ENCODE assay signal across 8 cellular contexts in the genomic region with DNA sequence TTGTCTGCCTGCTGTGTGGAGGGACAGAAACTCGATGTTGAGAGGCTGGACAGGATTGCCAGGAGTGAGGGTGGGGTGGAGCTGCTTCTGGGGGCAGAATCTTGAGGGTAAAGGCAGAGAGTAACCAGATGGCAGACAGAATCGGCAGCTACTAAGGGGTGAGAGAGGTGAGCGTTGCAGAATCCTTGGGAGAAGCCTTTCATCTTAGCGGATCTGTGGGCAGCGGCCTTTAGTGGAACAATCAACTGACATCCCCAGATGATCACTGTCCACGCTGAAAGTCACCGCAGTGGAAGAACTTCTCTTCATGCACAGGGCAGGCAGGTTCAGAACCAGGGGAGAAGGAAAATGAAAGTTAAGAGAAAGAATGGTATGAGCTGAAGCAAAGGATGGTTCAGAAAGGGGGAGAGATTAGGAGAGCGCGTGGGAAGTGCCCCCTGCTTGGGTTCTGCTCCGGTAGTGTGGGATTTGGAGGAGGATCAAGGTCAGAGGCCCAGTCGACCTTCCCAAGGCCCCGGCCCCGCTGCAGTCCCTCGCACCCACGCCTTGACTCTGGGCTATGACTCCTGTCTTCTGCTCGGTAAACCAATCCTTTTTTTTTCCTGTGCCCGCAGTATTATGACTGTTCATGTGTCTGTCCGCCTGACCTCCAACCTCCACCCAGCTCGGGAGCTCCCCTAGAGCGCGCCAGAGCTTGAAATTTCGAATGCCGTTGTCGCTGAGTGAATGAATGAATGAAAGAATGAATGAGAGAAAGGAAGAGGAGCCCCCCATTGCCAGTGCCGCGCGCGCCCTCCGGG. TPM values are rescaled to one million over a fixed set of nuclear protein-coding genes. Genes with fewer than 3 reads are reported as not detected.
DNase-seq lines count a peak whose midpoint lies in the region; ATAC-seq and TF ChIP-seq lines count a peak whose summit lies in the region.

No MANE protein-coding gene starts in this region.

- peaks cover 10% of the 10 kb centered on the region for H4K20me1 ChIP-seq in Karpas-422 (ENCODE audit: insufficient read depth, low read depth, low read length)

- H3K4me2 ChIP-seq in Karpas-422 (ENCODE audit: low read depth, low read length, poor library complexity, severe bottlenecking): peak overlapping the region; percentile 84

- peak overlapping the region; percentile 85; the same call in 1 of the 2 replicates for H2AFZ ChIP-seq in Karpas-422 (ENCODE audit: low read length)

- peak overlapping the region; percentile 59 for H3K27ac ChIP-seq in CD4-positive, alpha-beta memory T cell (ENCODE audit: low read depth, low read length)
- peak overlapping the region; percentile 15; the same call in 1 of the 2 replicates for H3K27ac ChIP-seq in Karpas-422 (ENCODE audit: low read length)
- peak overlapping the region; percentile 41 for H3K27ac ChIP-seq in layer of hippocampus (ENCODE audit: low read depth, low read length)
- peak overlapping the region; percentile 67 for H3K27ac ChIP-seq in substantia nigra (ENCODE audit: low read depth, low read length, poor library complexity, severe bottlenecking)

- peaks cover 0 to 2% (median 0%) of the 10 kb centered on the region in 8 donors for H3K9me3 Mint-ChIP-seq in CD4-positive, alpha-beta memory T cell

- no peaks in the 10 kb centered on the region for H3K27me3 ChIP-seq in CD4-positive, alpha-beta memory T cell (ENCODE audit: insufficient read depth, low read length)
- H3K27me3 ChIP-seq in Karpas-422 (ENCODE audit: low read length): no peaks in the 10 kb centered on the region
- H3K27me3 ChIP-seq in layer of hippocampus (ENCODE audit: control insufficient read depth, insufficient read depth, low read length): no peaks in the 10 kb centered on the region

- POLR2A ChIA-PET in CD4-positive, alpha-beta memory T cell (lab: Charles Lee; ENCODE audit: partially characterized antibody): interaction anchor here (0.6 to 3.2 kb wide), 10 partner anchors 12 to 409 kb away, joined by 3 to 23 read pairs (median 4); partner anchors contain the start of genes DGUOK, MOB1A, MTHFD2 and STAMBP

- no peak overlapping the region for H3K27ac Mint-ChIP-seq in CD4-positive, alpha-beta memory T cell

- H3K4me1 ChIP-seq in CD4-positive, alpha-beta memory T cell (ENCODE audit: insufficient read depth, low read length): peaks cover 18% of the 10 kb centered on the region
- peaks cover 51% of the 10 kb centered on the region for H3K4me1 ChIP-seq in Karpas-422 (ENCODE audit: low read length)

- no peaks in the 10 kb centered on the region for H3K9me2 ChIP-seq in Karpas-422 (replicated peaks; ENCODE audit: insufficient read depth, low read length)

- peaks cover 5 to 10% (median 8%) of the 10 kb centered on the region in 4 donors for H3K4me1 Mint-ChIP-seq in CD4-positive, alpha-beta memory T cell

- H3K4me3 Mint-ChIP-seq in CD4-positive, alpha-beta memory T cell: no peak overlapping the region

- intact Hi-C loops in CD4-positive, alpha-beta memory T cell (cut with micrococcal nuclease): loop anchor here (1.0 to 10.0 kb wide), 5 partner anchors 27 to 322 kb away; partner anchors contain the start of genes MOB1A, MTHFD2 and STAMBP

- no peak for TF ChIP-seq CTCF in astrocyte of the spinal cord (IDR thresholded peaks at IDR 0.05; ENCODE audit: low read depth, low read length)

- H3K4me3 ChIP-seq in CD4-positive, alpha-beta memory T cell (ENCODE audit: low read length in 2 of 2): peak overlapping the region; percentile 58 to 63
- H3K4me3 ChIP-seq in Karpas-422 (ENCODE audit: low read length): peak overlapping the region; percentile 76
- peak overlapping the region; percentile 74 for H3K4me3 ChIP-seq in astrocyte of the spinal cord (ENCODE audit: low read depth, low read length)

- no peaks in the 10 kb centered on the region for H3K27me3 Mint-ChIP-seq in CD4-positive, alpha-beta memory T cell

- peak overlapping the region; percentile 82 for H3K9ac ChIP-seq in Karpas-422 (ENCODE audit: low read length)

- in situ Hi-C loops in astrocyte of the spinal cord (cut with HindIII; ENCODE audit: low sequenced_read_pairs): no loop called here

- peak; percentile 30 for ATAC-seq in GM19438 (IDR thresholded peaks at IDR 0.05; ENCODE audit: low read depth, unreplicated experiment)

- peak in 1 of 5 donors; percentile 7 for DNase-seq in CD4-positive, alpha-beta memory T cell
- peak; percentile 90 for DNase-seq in Karpas-422
- DNase-seq in astrocyte of the spinal cord (ENCODE audit: low read depth, low spot score): peak; percentile 14
- peak in 2 of 49 donors; percentile 44 to 46 for DNase-seq in substantia nigra (lab: John Stamatoyannopoulos, UW)
- DNase-seq in NCI-H2196 (lab: John Stamatoyannopoulos, UW; ENCODE audit: unreplicated experiment): no peak
- DNase-seq in NCI-H2227 treated with DMSO at 0.1 percent for 48 hours (lab: John Stamatoyannopoulos, UW): no peak

- peaks cover 16% of the 10 kb centered on the region for H3K79me2 ChIP-seq in Karpas-422 (ENCODE audit: low read length)

- peaks cover 8 to 22% of the 10 kb centered on the region in 2 donors for H3K36me3 Mint-ChIP-seq in CD4-positive, alpha-beta memory T cell

- H3K9me3 ChIP-seq in CD4-positive, alpha-beta memory T cell (ENCODE audit: control insufficient read depth in 1 of 2, low read length in 2 of 2): no peaks in the 10 kb centered on the region
- H3K9me3 ChIP-seq in Karpas-422 (ENCODE audit: low read length): no peaks in the 10 kb centered on the region

- CTCF ChIA-PET in CD4-positive, alpha-beta memory T cell (lab: Charles Lee; ENCODE audit: partially characterized antibody): interaction anchor here (0.7 to 9.4 kb wide), 23 partner anchors 7 to 385 kb away, joined by 3 to 114 read pairs (median 3); partner anchors contain the start of genes MOB1A and STAMBP

- H3K36me3 ChIP-seq in CD4-positive, alpha-beta memory T cell (ENCODE audit: insufficient read depth, low read length): peaks cover 6% of the 10 kb centered on the region
- H3K36me3 ChIP-seq in Karpas-422 (ENCODE audit: insufficient read depth, low read length): peaks cover 18% of the 10 kb centered on the region; the same call in 1 of the 2 replicates

RNA-seq across cellular contexts. Expression of gene BOLA3, which starts 0.6 kb away (rescaled TPM):
- 10 to 100 TPM; 16.4 to 19.0 TPM for total RNA-seq in CD4-positive, alpha-beta memory T cell
- 100 to 1,000 TPM in 1 of 2 donors, 10 to 100 TPM in 1; 82.0 to 101 TPM for polyA plus RNA-seq in CD4-positive, alpha-beta memory T cell
- total RNA-seq in Karpas-422 (2014; rRNA removed; shearing (Covaris generic); ENCODE audit: low replicate concordance): 37.3 and 120 TPM in 2 replicates

RNA-seq across cellular contexts. Expression of gene MOB1A, which starts 31.6 kb away (rescaled TPM):
- 100 to 1,000 TPM; 135 TPM for total RNA-seq in CD4-positive, alpha-beta memory T cell
- 100 to 1,000 TPM; 142 to 203 TPM for polyA plus RNA-seq in CD4-positive, alpha-beta memory T cell
- total RNA-seq in Karpas-422 (2014; rRNA removed; shearing (Covaris generic); ENCODE audit: low replicate concordance): 221 and 542 TPM in 2 replicates

RNA-seq across cellular contexts. Expression of gene MTHFD2, which starts 51.3 kb away (rescaled TPM):
- 10 to 100 TPM; 23.8 to 25.0 TPM for total RNA-seq in CD4-positive, alpha-beta memory T cell
- 10 to 100 TPM; 13.7 to 16.3 TPM for polyA plus RNA-seq in CD4-positive, alpha-beta memory T cell
- total RNA-seq in Karpas-422 (2014; rRNA removed; shearing (Covaris generic); ENCODE audit: low replicate concordance): 710 and 714 TPM in 2 replicates

Comparison
In these comparisons a context has a peak if more than half of its experiments do, and no peak if none do; other contexts are left out.
1. DNase-seq: peak in Karpas-422 (single experiment) and astrocyte of the spinal cord (single experiment); none in NCI-H2196 (single experiment) and NCI-H2227 treated with DMSO at 0.1 percent for 48 hours (single experiment).
2. H3K27ac ChIP-seq: peak in every context shown above with its lines; median percentile 67 in substantia nigra; 59 in CD4-positive, alpha-beta memory T cell; 41 in layer of hippocampus; 15 in Karpas-422.
3. RNA of gene MTHFD2, which starts 51.3 kb away (total RNA-seq): 710 to 714 TPM in Karpas-422; 23.8 to 25.0 TPM in CD4-positive, alpha-beta memory T cell; every median in the first group is over 10 times any median in the second.
4. Peak in every context shown above with its lines, with median percentiles within 50 percentile points of each other: H3K4me3 ChIP-seq.